ENCODE assay signal across 8 cellular contexts in genomic region chr7:72925546-72926120, GRCh38. TPM values are rescaled to one million over a fixed set of nuclear protein-coding genes. Genes with fewer than 3 reads are reported as not detected.
DNase-seq lines count a peak whose midpoint lies in the region; ATAC-seq and TF ChIP-seq lines count a peak whose summit lies in the region.

No MANE protein-coding gene starts in this region.

- intact Hi-C loops in CD4-positive, alpha-beta memory T cell (cut with micrococcal nuclease), result no loop called here

- H3K27me3 ChIP-seq in CD4-positive, alpha-beta memory T cell (ENCODE audit: insufficient read depth, low read length), result no peaks in the 10 kb centered on the region
- no peaks in the 10 kb centered on the region for H3K27me3 ChIP-seq in kidney epithelial cell (ENCODE audit: control insufficient read depth, insufficient read depth, low read length)
- H3K27me3 ChIP-seq in suprapubic skin, result no peaks in the 10 kb centered on the region

- peak; percentile 20 for ATAC-seq in HG03354 (IDR thresholded peaks at IDR 0.05; ENCODE audit: poor library complexity, severe bottlenecking, unreplicated experiment)
- ATAC-seq in HG03280 (IDR thresholded peaks at IDR 0.05; ENCODE audit: unreplicated experiment), result no peak
- ATAC-seq in GM21423 (IDR thresholded peaks at IDR 0.05; ENCODE audit: unreplicated experiment), result no peak

- peaks cover 0 to 2% of the 10 kb centered on the region in 2 donors for H3K27me3 Mint-ChIP-seq in CD4-positive, alpha-beta memory T cell

- H3K36me3 ChIP-seq in CD4-positive, alpha-beta memory T cell (ENCODE audit: insufficient read depth, low read length), result peaks cover 30% of the 10 kb centered on the region
- H3K36me3 ChIP-seq in kidney epithelial cell (ENCODE audit: control insufficient read depth, insufficient read depth, low read length) (no peaks in the 10 kb centered on the region), suprapubic skin (peaks cover 43% of the 10 kb centered on the region)

- POLR2A ChIA-PET in CD4-positive, alpha-beta memory T cell (lab: Charles Lee; ENCODE audit: partially characterized antibody), result interaction anchor here (2.3 kb wide), 1 partner anchor 96 kb away, joined by 7 read pairs; no protein-coding TSS in a partner anchor

- CTCF ChIA-PET in CD4-positive, alpha-beta memory T cell (lab: Charles Lee; ENCODE audit: partially characterized antibody), result no interaction called here

- peaks cover 23 to 37% (median 29%) of the 10 kb centered on the region in 4 donors for H3K4me1 Mint-ChIP-seq in CD4-positive, alpha-beta memory T cell

- H3K9me3 ChIP-seq in CD4-positive, alpha-beta memory T cell (ENCODE audit: control insufficient read depth in 1 of 2, low read length in 2 of 2), result no peaks in the 10 kb centered on the region
- H3K9me3 ChIP-seq in suprapubic skin, result no peaks in the 10 kb centered on the region

- H3K4me3 Mint-ChIP-seq in CD4-positive, alpha-beta memory T cell, result peak overlapping the region; percentile 91 to 98 (median 93)

- DNase-seq in CD4-positive, alpha-beta memory T cell, result peak in 1 of 5 donors; percentile 9
- DNase-seq in kidney epithelial cell (ENCODE audit: low read depth) (no peak), suprapubic skin (ENCODE audit: low spot score in 2 of 2) (no peak), A172 (ENCODE audit: low spot score) (no peak)

- peaks cover 0 to 4% (median 0%) of the 10 kb centered on the region in 8 donors for H3K9me3 Mint-ChIP-seq in CD4-positive, alpha-beta memory T cell

- no peak for TF ChIP-seq POLR2A in suprapubic skin (IDR thresholded peaks at IDR 0.05)

- WGBS in suprapubic skin, result 2% methylated on average over 9 of the region's 35 CpGs

- H3K4me3 ChIP-seq in CD4-positive, alpha-beta memory T cell (ENCODE audit: low read length in 2 of 2), result peak overlapping the region in 1 of 2 donors; percentile 73
- H3K4me3 ChIP-seq in kidney epithelial cell (ENCODE audit: low read depth, low read length), result peak overlapping the region; percentile 95
- H3K4me3 ChIP-seq in suprapubic skin, result peak overlapping the region; percentile 92

- peak overlapping the region; percentile 92 to 100 (median 96) for H3K27ac Mint-ChIP-seq in CD4-positive, alpha-beta memory T cell

- peaks cover 30 to 57% of the 10 kb centered on the region in 2 donors for H3K36me3 Mint-ChIP-seq in CD4-positive, alpha-beta memory T cell

- H3K4me1 ChIP-seq in CD4-positive, alpha-beta memory T cell (ENCODE audit: insufficient read depth, low read length), result peaks cover 26% of the 10 kb centered on the region
- H3K4me1 ChIP-seq in suprapubic skin, result peaks cover 21% of the 10 kb centered on the region

- TF ChIP-seq CTCF in kidney epithelial cell (IDR thresholded peaks at IDR 0.05; ENCODE audit: insufficient read depth, low read length, poor library complexity, severe bottlenecking) (no peak), suprapubic skin (IDR thresholded peaks at IDR 0.05) (no peak)

- H3K27ac ChIP-seq in CD4-positive, alpha-beta memory T cell (ENCODE audit: low read depth, low read length), result peak overlapping the region; percentile 96
- H3K27ac ChIP-seq in angular gyrus (ENCODE audit: low read depth, low read length), result peak overlapping the region; percentile 72
- H3K27ac ChIP-seq in suprapubic skin, result peak overlapping the region; percentile 95

- TF ChIP-seq EP300 in suprapubic skin (IDR thresholded peaks at IDR 0.05), result no peak

RNA-seq across cellular contexts. Expression of gene POM121, which starts 0.7 kb away (rescaled TPM):
- total RNA-seq in CD4-positive, alpha-beta memory T cell, result 10 to 100 TPM; 54.3 to 56.0 TPM
- polyA plus RNA-seq in CD4-positive, alpha-beta memory T cell, result 10 to 100 TPM in 1 of 2 donors, 1 to 10 TPM in 1; 2.8 to 18.3 TPM
- total RNA-seq in kidney epithelial cell (17.8 and 21.0 TPM in 2 replicates), suprapubic skin (10 to 100 TPM; 23.4 to 38.2 (median 30.2) TPM)
- 6.7 and 6.9 TPM in 2 replicates for total RNA-seq in A172 (2014; rRNA removed; shearing (Covaris generic))

RNA-seq across cellular contexts. Expression of gene TRIM74, which starts 43.6 kb away (rescaled TPM):
- total RNA-seq in CD4-positive, alpha-beta memory T cell, result 1 to 10 TPM; 5.2 to 6.0 TPM
- under 1 TPM in 1 of 2 donors, not detected in 1; 0.34 TPM for polyA plus RNA-seq in CD4-positive, alpha-beta memory T cell
- total RNA-seq in kidney epithelial cell (0.33 TPM in 1 of 2 replicates, not detected in the other), suprapubic skin (not detected)
- 0.12 TPM in 1 of 2 replicates, not detected in the other for total RNA-seq in A172 (2014; rRNA removed; shearing (Covaris generic))
